In genomic region chr10:58322072-58322834, GRCh38 we compare ENCODE assay signal across 8 cellular contexts.
A peak's percentile ranks its signal among the peaks of the same experiment; 100 is the strongest.
DNase-seq lines count a peak whose midpoint lies in the region; ATAC-seq and TF ChIP-seq lines count a peak whose summit lies in the region.

No MANE protein-coding gene starts in this region.

- TF ChIP-seq CTCF in cardiac fibroblast (IDR thresholded peaks at IDR 0.05; ENCODE audit: low read depth, low read length) = no peak

- H3K27me3 ChIP-seq in BLaER1 = no peaks in the 10 kb centered on the region

- H3K9ac ChIP-seq in BLaER1 = no peak overlapping the region

- peak overlapping the region; percentile 66 for H3K4me2 ChIP-seq in BLaER1

- peak; percentile 82 for ATAC-seq in GM21381 (IDR thresholded peaks at IDR 0.05; ENCODE audit: unreplicated experiment)
- peak; percentile 60 for ATAC-seq in HG03571 (IDR thresholded peaks at IDR 0.05; ENCODE audit: unreplicated experiment)

- peak; percentile 23 to 31 for DNase-seq in cardiac fibroblast (ENCODE audit: low read depth in 2 of 2)
- no peak for DNase-seq in SW480 (ENCODE audit: low spot score)
- DNase-seq in NCI-H774 (lab: John Stamatoyannopoulos, UW) = no peak
- DNase-seq in HPDE6-E6E7 (ENCODE audit: extremely low spot score) = no peak
- no peak for DNase-seq in HuH-7.5 (ENCODE audit: low spot score)

- no peak overlapping the region for H3K4me3 ChIP-seq in BLaER1
- H3K4me3 ChIP-seq in cardiac fibroblast (replicated peaks in 1 of 2; ENCODE audit: low read depth in 2 of 2, low read length in 2 of 2) = no peak overlapping the region

- H3K9me3 ChIP-seq in BLaER1 = peaks cover 4% of the 10 kb centered on the region; the same call in 1 of the 2 replicates

- no peaks in the 10 kb centered on the region for H3K36me3 ChIP-seq in BLaER1

- H4K20me1 ChIP-seq in BLaER1 = no peaks in the 10 kb centered on the region

- peaks cover 13% of the 10 kb centered on the region for H3K4me1 ChIP-seq in BLaER1

- no peak overlapping the region for H3K27ac ChIP-seq in BLaER1

Comparison
In these comparisons a context has a peak if more than half of its experiments do, and no peak if none do; other contexts are left out.
1. DNase-seq: peak in cardiac fibroblast (2 of 2); none in SW480 (single experiment), NCI-H774 (single experiment), HPDE6-E6E7 (single experiment) and HuH-7.5 (single experiment).